In genomic region chr7:5486389-5486755, GRCh38 we compare ENCODE assay signal across 8 cellular contexts. TPM values are rescaled to one million over a fixed set of nuclear protein-coding genes. Genes with fewer than 3 reads are reported as not detected.
DNase-seq lines count a peak whose midpoint lies in the region; ATAC-seq and TF ChIP-seq lines count a peak whose summit lies in the region.
"Not testable (repeated sequence)": the region's sequence is repeated elsewhere in the genome, so short reads cannot be mapped to it uniquely, and the experiment has no call there.

No MANE protein-coding gene starts in this region.

- H2BK15ac ChIP-seq in neuronal stem cell (ENCODE audit: low read length), result not testable (repeated sequence)

- H2BK12ac ChIP-seq in neuronal stem cell (ENCODE audit: low read length), result not testable (repeated sequence)

- peak overlapping the region; percentile 55 for H3K4me3 ChIP-seq in CD4-positive, CD25-positive, alpha-beta regulatory T cell (ENCODE audit: low read depth, low read length)
- H3K4me3 ChIP-seq in SJCRH30 (peak overlapping the region; percentile 47), kidney epithelial cell (ENCODE audit: low read depth, low read length) (peak overlapping the region; percentile 39), neuronal stem cell (ENCODE audit: low read length in 2 of 2) (peak overlapping the region; percentile 40 to 67), testis (peak overlapping the region; percentile 45 to 48)
- not testable (repeated sequence) for H3K4me3 ChIP-seq in endocrine pancreas (ENCODE audit: control insufficient read depth, insufficient read depth, low read length)

- not testable (repeated sequence) for H3K4me1 ChIP-seq in CD4-positive, CD25-positive, alpha-beta regulatory T cell (ENCODE audit: control insufficient read depth, insufficient read depth, low read length, poor library complexity, severe bottlenecking); SJCRH30; endocrine pancreas (ENCODE audit: control insufficient read depth, insufficient read depth, low read length); neuronal stem cell (ENCODE audit: control insufficient read depth in 2 of 2, insufficient read depth in 1 of 2, low read depth in 1 of 2, low read length in 2 of 2); testis

- H3K27ac Mint-ChIP-seq in CD4-positive, CD25-positive, alpha-beta regulatory T cell, result peak overlapping the region in 2 of 3 donors; percentile 71 to 94
- H3K27ac Mint-ChIP-seq in activated naive CD8-positive, alpha-beta T cell treated with anti-CD3 and anti-CD28 coated beads for 36 hours, result not testable (repeated sequence)

- not testable (repeated sequence) for TF ChIP-seq POLR2A in testis (IDR thresholded peaks at IDR 0.05)

- H3K9ac ChIP-seq in endocrine pancreas (ENCODE audit: control insufficient read depth, insufficient read depth, low read length), result peak overlapping the region; percentile 55
- peak overlapping the region; percentile 38 for H3K9ac ChIP-seq in neuronal stem cell (ENCODE audit: low read depth, low read length, poor library complexity)

- peak overlapping the region; percentile 60 for H3K23ac ChIP-seq in neuronal stem cell (ENCODE audit: low read depth, low read length, poor library complexity)

- H3K4me3 Mint-ChIP-seq in CD4-positive, CD25-positive, alpha-beta regulatory T cell, result peak overlapping the region; percentile 82 to 96 (median 91)
- H3K4me3 Mint-ChIP-seq in activated naive CD8-positive, alpha-beta T cell treated with anti-CD3 and anti-CD28 coated beads for 36 hours, result peak overlapping the region; percentile 82

- peaks cover 0 to 23% (median 0%) of the 10 kb centered on the region in 4 donors for H3K4me1 Mint-ChIP-seq in CD4-positive, CD25-positive, alpha-beta regulatory T cell
- peaks cover 26% of the 10 kb centered on the region for H3K4me1 Mint-ChIP-seq in activated naive CD8-positive, alpha-beta T cell treated with anti-CD3 and anti-CD28 coated beads for 36 hours

- peak overlapping the region; percentile 5 for H2BK120ac ChIP-seq in neuronal stem cell (ENCODE audit: low read depth, low read length)

- not testable (repeated sequence) for H4K91ac ChIP-seq in neuronal stem cell (ENCODE audit: low read depth, low read length, poor library complexity)

- not testable (repeated sequence) for H3K27me3 Mint-ChIP-seq in CD4-positive, CD25-positive, alpha-beta regulatory T cell; activated naive CD8-positive, alpha-beta T cell treated with anti-CD3 and anti-CD28 coated beads for 36 hours

- H3K27ac ChIP-seq in CD4-positive, CD25-positive, alpha-beta regulatory T cell (ENCODE audit: insufficient read depth, low read length, poor library complexity, severe bottlenecking); SJCRH30: not testable (repeated sequence)
- H3K27ac ChIP-seq in neuronal stem cell (replicated peaks; ENCODE audit: low read length) (peak overlapping the region; percentile 68), testis (peak overlapping the region in 1 of 2 donors; percentile 71)

- H3K9me3 Mint-ChIP-seq in CD4-positive, CD25-positive, alpha-beta regulatory T cell; activated naive CD8-positive, alpha-beta T cell treated with anti-CD3 and anti-CD28 coated beads for 36 hours: not testable (repeated sequence)

- peak overlapping the region; percentile 91 for H2AFZ ChIP-seq in neuronal stem cell (ENCODE audit: low read length)

- peak overlapping the region; percentile 78 for H3K18ac ChIP-seq in neuronal stem cell (ENCODE audit: low read length)

- not testable (repeated sequence) for H2BK5ac ChIP-seq in neuronal stem cell (ENCODE audit: low read length)

- not testable (repeated sequence) for H2AK5ac ChIP-seq in neuronal stem cell (ENCODE audit: low read depth, low read length)

- no CpG with 5 or more reads among the region's 8 CpGs for WGBS in neuronal stem cell (ENCODE audit: extremely low coverage in 2 of 2, insufficient read length in 2 of 2, insufficient replicate concordance in 1 of 2), 2 donors
- 26 to 28% methylated on average over 8 of the region's 8 CpGs for WGBS in testis, 2 donors

- peak overlapping the region; percentile 83 for H3K4me2 ChIP-seq in neuronal stem cell (ENCODE audit: insufficient read depth, low read length, poor library complexity, severe bottlenecking)

- TF ChIP-seq CTCF in kidney epithelial cell (IDR thresholded peaks at IDR 0.05; ENCODE audit: insufficient read depth, low read length, poor library complexity, severe bottlenecking); testis (IDR thresholded peaks at IDR 0.05): not testable (repeated sequence)

- H4K8ac ChIP-seq in neuronal stem cell (ENCODE audit: low read depth, low read length), result not testable (repeated sequence)

- not testable (repeated sequence) for H3K27me3 ChIP-seq in CD4-positive, CD25-positive, alpha-beta regulatory T cell (ENCODE audit: control insufficient read depth, insufficient read depth, low read length); SJCRH30; endocrine pancreas (ENCODE audit: control insufficient read depth, insufficient read depth, low read length); kidney epithelial cell (ENCODE audit: control insufficient read depth, insufficient read depth, low read length); neuronal stem cell (ENCODE audit: control insufficient read depth in 3 of 3, insufficient read depth in 3 of 3, low read depth in 1 of 3, low read length in 3 of 3); testis

- H3K9me3 ChIP-seq in CD4-positive, CD25-positive, alpha-beta regulatory T cell (ENCODE audit: control insufficient read depth in 2 of 2, low read length in 2 of 2); SJCRH30 (replicated peaks); endocrine pancreas (ENCODE audit: control insufficient read depth, low read length); neuronal stem cell (replicated peaks in 1 of 2; ENCODE audit: control insufficient read depth in 2 of 2, insufficient read depth in 1 of 2, low read depth in 1 of 2, low read length in 2 of 2); testis: not testable (repeated sequence)

- not testable (repeated sequence) for H3K79me1 ChIP-seq in neuronal stem cell (ENCODE audit: low read depth, low read length)

- H3K4ac ChIP-seq in neuronal stem cell (ENCODE audit: low read length), result peak overlapping the region; percentile 10

- DNase-seq in CD4-positive, CD25-positive, alpha-beta regulatory T cell; SJCRH30; activated naive CD8-positive, alpha-beta T cell treated with anti-CD3 and anti-CD28 coated beads for 36 hours; kidney epithelial cell (ENCODE audit: low read depth); neuronal stem cell (ENCODE audit: low spot score); testis: not testable (repeated sequence)

- H3K14ac ChIP-seq in neuronal stem cell (ENCODE audit: low read length), result not testable (repeated sequence)

- ATAC-seq in CD4-positive, CD25-positive, alpha-beta regulatory T cell (ENCODE audit: low read depth in 2 of 2), result not testable (repeated sequence)
- peak; percentile 6 for ATAC-seq in HG02642 (IDR thresholded peaks at IDR 0.05; ENCODE audit: poor library complexity, unreplicated experiment)

- not testable (repeated sequence) for H3K36me3 Mint-ChIP-seq in CD4-positive, CD25-positive, alpha-beta regulatory T cell; activated naive CD8-positive, alpha-beta T cell treated with anti-CD3 and anti-CD28 coated beads for 36 hours

- not testable (repeated sequence) for H3K36me3 ChIP-seq in CD4-positive, CD25-positive, alpha-beta regulatory T cell (ENCODE audit: control insufficient read depth, insufficient read depth, low read length); SJCRH30; endocrine pancreas (ENCODE audit: control insufficient read depth, insufficient read depth, low read length); kidney epithelial cell (ENCODE audit: control insufficient read depth, insufficient read depth, low read length); testis (ENCODE audit: low read depth, missing control alignments)
- peaks cover 9 to 29% of the 10 kb centered on the region in 2 donors for H3K36me3 ChIP-seq in neuronal stem cell (replicated peaks in 1 of 2; ENCODE audit: control insufficient read depth in 2 of 2, insufficient read depth in 2 of 2, low read length in 2 of 2)

- intact Hi-C loops in testis (cut with DNase I; ENCODE audit: low total_unique reads), result not testable (repeated sequence)

RNA-seq across cellular contexts. Expression of gene FBXL18, which starts 27.2 kb away (rescaled TPM):
- 10.7 TPM for total RNA-seq in CD4-positive, CD25-positive, alpha-beta regulatory T cell
- polyA plus RNA-seq in CD4-positive, CD25-positive, alpha-beta regulatory T cell, result 1 to 10 TPM in 2 of 4 donors, under 1 TPM in 2; 0.74 to 1.3 (median 1.1) TPM
- 10.3 and 10.7 TPM in 2 replicates for total RNA-seq in SJCRH30 (2014; rRNA removed; shearing (Covaris generic))
- 10 to 100 TPM; 10.2 to 10.7 TPM for total RNA-seq in activated naive CD8-positive, alpha-beta T cell treated with anti-CD3 and anti-CD28 coated beads for 36 hours
- total RNA-seq in kidney epithelial cell, result 22.7 and 29.4 TPM in 2 replicates
- polyA plus RNA-seq in neuronal stem cell (2013, experiment 1 of 2), result 5.1 TPM
- polyA plus RNA-seq in neuronal stem cell (2013, experiment 2 of 2), result 5.4 TPM
- total RNA-seq in testis, result 10 to 100 TPM; 16.1 to 18.5 TPM
- 5.6 TPM for polyA plus RNA-seq in testis (ENCODE audit: insufficient read depth, low read depth, low replicate concordance)

RNA-seq across cellular contexts. Expression of gene ACTB, which starts 44.0 kb away (rescaled TPM):
- 4,658 TPM for total RNA-seq in CD4-positive, CD25-positive, alpha-beta regulatory T cell
- over 10,000 TPM; 15,124 to 22,941 (median 18,492) TPM for polyA plus RNA-seq in CD4-positive, CD25-positive, alpha-beta regulatory T cell
- 1,484 and 1,492 TPM in 2 replicates for total RNA-seq in SJCRH30 (2014; rRNA removed; shearing (Covaris generic))
- 1,000 to 10,000 TPM; 7,622 to 7,820 TPM for total RNA-seq in activated naive CD8-positive, alpha-beta T cell treated with anti-CD3 and anti-CD28 coated beads for 36 hours
- 3,879 and 4,550 TPM in 2 replicates for total RNA-seq in kidney epithelial cell
- polyA plus RNA-seq in neuronal stem cell (2013, experiment 1 of 2), result 6,691 TPM
- polyA plus RNA-seq in neuronal stem cell (2013, experiment 2 of 2), result 6,867 TPM
- total RNA-seq in testis, result 1,000 to 10,000 TPM; 2,150 to 2,308 TPM
- polyA plus RNA-seq in testis (ENCODE audit: insufficient read depth, low read depth, low replicate concordance), result 1,856 TPM
